In the genomic region with DNA sequence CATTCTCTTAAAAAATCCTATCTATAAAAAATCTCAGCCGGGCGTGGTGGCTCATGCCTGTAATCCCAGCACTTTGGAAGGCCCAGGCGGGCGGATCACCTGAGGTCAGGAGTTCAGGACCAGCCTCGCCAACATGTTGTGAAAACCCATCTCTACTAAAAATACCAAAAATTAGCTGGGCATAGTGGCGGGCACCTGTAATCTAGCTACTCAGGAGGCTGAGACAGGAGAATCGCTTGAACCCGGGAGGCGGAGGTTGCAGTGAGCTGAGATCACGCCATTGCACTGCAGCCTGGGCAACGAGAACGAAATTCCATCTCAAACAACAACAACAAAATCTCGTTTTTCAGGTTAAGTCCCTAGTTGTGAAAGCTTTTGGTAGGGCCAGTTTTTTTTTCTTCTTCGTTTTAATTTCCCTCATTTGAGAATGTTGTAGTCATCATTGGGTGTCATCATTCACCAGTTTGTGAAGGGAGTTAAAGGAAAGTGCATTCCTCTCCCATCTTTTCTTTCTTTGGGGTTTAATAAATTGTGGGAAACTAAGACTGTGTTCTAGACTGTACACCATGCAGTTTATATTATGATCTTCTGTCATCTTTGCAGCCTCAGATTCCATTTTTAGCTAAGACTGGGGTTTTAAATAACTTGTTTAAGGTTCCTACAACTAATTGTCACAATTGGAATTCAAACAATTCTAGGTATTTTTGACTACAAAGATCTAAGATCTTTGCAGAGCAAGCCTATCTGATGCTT, we compare ENCODE assay signal across 18 cellular contexts. TPM values are rescaled to one million over a fixed set of nuclear protein-coding genes. Genes with fewer than 3 reads are reported as not detected.
DNase-seq lines count a peak whose midpoint lies in the region; ATAC-seq and TF ChIP-seq lines count a peak whose summit lies in the region.
"Had no signal": no experiment of that assay in that cellular context is flagged by ENCODE, and none has a peak within 500 bp of the region (broad histone marks: within the 10 kb centered on the region; RNA-seq: fewer than 3 reads in every experiment).

No MANE protein-coding gene starts in this region.

- no peak overlapping the region for H3K4me2 ChIP-seq in GM23338
- no peak overlapping the region for H3K4me2 ChIP-seq in mesendoderm (ENCODE audit: low read length)
- H3K4me2 ChIP-seq: A549 had no signal

- H3K27ac Mint-ChIP-seq in GM23338 = peak overlapping the region; percentile 84
- H3K27ac Mint-ChIP-seq: IgD-negative memory B cell had no signal

- H3K4me3 ChIP-seq in AG10803 (ENCODE audit: low read length) (no peak overlapping the region), GM23338 (no peak overlapping the region), mesendoderm (ENCODE audit: low read length) (no peak overlapping the region)
- H3K4me3 ChIP-seq: A549 had no signal

- DNase-seq in AG10803 (ENCODE audit: low read depth) (peak; percentile 35), GM23338 (ENCODE audit: low spot score) (no peak), KBM-7 (peak; percentile 43), mesendoderm (peak; percentile 56), NCI-H69 (lab: John Stamatoyannopoulos, UW) (no peak), SW480 (ENCODE audit: low spot score) (no peak), HPDE6-E6E7 (ENCODE audit: extremely low spot score) (no peak)
- no peak for DNase-seq in stimulated activated CD4-positive, alpha-beta T cell treated with anti-CD3 and anti-CD28 coated beads, Interleukin-4, amount 100 ng/mL, for 24 hours
- DNase-seq: C1 segment of cervical spinal cord, HCEC 1CT, NCI-H187, NCI-H524, PC-3, RPMI8226, SHP77 treated with DMSO at 0.1 percent for 48 hours, T-helper 1 cell had no signal

- no peak overlapping the region for H2AFZ ChIP-seq in GM23338

- H3K79me2 ChIP-seq in GM23338 (replicated peaks; ENCODE audit: insufficient read depth) (peaks cover 32% of the 10 kb centered on the region), mesendoderm (ENCODE audit: control insufficient read depth, insufficient read depth, low read length) (no peaks in the 10 kb centered on the region)

- peaks cover 2% of the 10 kb centered on the region for H3K27me3 Mint-ChIP-seq in GM23338 (ENCODE audit: insufficient read depth, low read depth, poor library complexity)
- H3K27me3 Mint-ChIP-seq: IgD-negative memory B cell had no signal

- peaks cover 18% of the 10 kb centered on the region for H3K4me1 Mint-ChIP-seq in GM23338

- H3K4me1 ChIP-seq in GM23338 (ENCODE audit: insufficient read depth) (peaks cover 5% of the 10 kb centered on the region), mesendoderm (ENCODE audit: control insufficient read depth, low read depth, low read length) (peaks cover 3% of the 10 kb centered on the region)

- H4K5ac ChIP-seq in mesendoderm (ENCODE audit: low read length) = no peak overlapping the region

- no peak for ATAC-seq in GM23338
- ATAC-seq: PC-3 had no signal

- peak overlapping the region; percentile 79 for H3K27ac ChIP-seq in GM23338 (ENCODE audit: low read depth)
- H3K27ac ChIP-seq in mesendoderm (ENCODE audit: low read depth, low read length) = no peak overlapping the region
- H3K27ac ChIP-seq: A549 had no signal

- no peak overlapping the region for H2BK5ac ChIP-seq in mesendoderm (ENCODE audit: low read length)

- no peak overlapping the region for H3K9ac ChIP-seq in mesendoderm (ENCODE audit: low read length)

- no peaks in the 10 kb centered on the region for H3K27me3 ChIP-seq in GM23338 (ENCODE audit: insufficient read depth)
- H3K27me3 ChIP-seq in mesendoderm (ENCODE audit: insufficient read depth, low read length, poor library complexity) = no peaks in the 10 kb centered on the region

- H3F3A ChIP-seq in GM23338 (replicated peaks; ENCODE audit: low read depth) = peaks cover 10% of the 10 kb centered on the region; the same call in 1 of the 2 replicates

- no peaks in the 10 kb centered on the region for H3K9me3 Mint-ChIP-seq in GM23338
- H3K9me3 Mint-ChIP-seq: IgD-negative memory B cell had no signal

- in situ Hi-C loops in KBM-7 (cut with MboI; ENCODE audit: low pct_unique_long_range_greater_than_20kb, low sequenced_read_pairs) = no loop called here

- H2BK120ac ChIP-seq in mesendoderm (ENCODE audit: low read depth, low read length) = no peak overlapping the region

- no peak overlapping the region for H3K56ac ChIP-seq in mesendoderm (ENCODE audit: low read length)

- no peak overlapping the region for H3K18ac ChIP-seq in mesendoderm (ENCODE audit: low read length)

- no peak overlapping the region for H3K4ac ChIP-seq in mesendoderm (ENCODE audit: low read depth, low read length)

- H2BK15ac ChIP-seq in mesendoderm (replicated peaks; ENCODE audit: low read depth) = no peak overlapping the region

- no peak overlapping the region for H2AK5ac ChIP-seq in mesendoderm (ENCODE audit: low read length)

- peaks cover 11% of the 10 kb centered on the region for H4K20me1 ChIP-seq in GM23338 (replicated peaks; ENCODE audit: insufficient read depth)

- H3K36me3 ChIP-seq in GM23338 (ENCODE audit: insufficient read depth) (peaks cover 55% of the 10 kb centered on the region), mesendoderm (ENCODE audit: control insufficient read depth, insufficient read depth, low read length) (peaks cover 4% of the 10 kb centered on the region)

- no CpG with 5 or more reads among the region's 14 CpGs for WGBS in mesendoderm (ENCODE audit: extremely low coverage, insufficient coverage, low lambda C conversion rate)

- peaks cover 76% of the 10 kb centered on the region for H3K36me3 Mint-ChIP-seq in GM23338 (ENCODE audit: low read depth)

- TF ChIP-seq CTCF in AG10803 (conservative IDR thresholded peaks at IDR 0.05; ENCODE audit: low read length) (no peak), GM23338 (conservative IDR thresholded peaks at IDR 0.05; ENCODE audit: low read depth in 2 of 2) (no peak)

- no peaks in the 10 kb centered on the region for H3K9me2 ChIP-seq in GM23338 (ENCODE audit: insufficient read depth)

- no peak overlapping the region for H4K8ac ChIP-seq in mesendoderm (ENCODE audit: low read depth, low read length)

- no peak overlapping the region for H3K23ac ChIP-seq in mesendoderm (ENCODE audit: low read length)

- H3K79me1 ChIP-seq in mesendoderm (ENCODE audit: low read length) = peaks cover 2% of the 10 kb centered on the region

- no peak overlapping the region for H3K4me3 Mint-ChIP-seq in GM23338
- H3K4me3 Mint-ChIP-seq: IgD-negative memory B cell had no signal

TF ChIP-seq in GM23338, 12 proteins besides CTCF, POLR2A, EP300 and RAD21:
- TF ChIP-seq POLR2AphosphoS5 (IDR thresholded peaks at IDR 0.05; ENCODE audit: low read depth) = no peak
- no peak for TF ChIP-seq CREB1 (CRISPR knock-in tag; IDR thresholded peaks at IDR 0.05; ENCODE audit: low read depth)
- TF ChIP-seq, protein P1, sequence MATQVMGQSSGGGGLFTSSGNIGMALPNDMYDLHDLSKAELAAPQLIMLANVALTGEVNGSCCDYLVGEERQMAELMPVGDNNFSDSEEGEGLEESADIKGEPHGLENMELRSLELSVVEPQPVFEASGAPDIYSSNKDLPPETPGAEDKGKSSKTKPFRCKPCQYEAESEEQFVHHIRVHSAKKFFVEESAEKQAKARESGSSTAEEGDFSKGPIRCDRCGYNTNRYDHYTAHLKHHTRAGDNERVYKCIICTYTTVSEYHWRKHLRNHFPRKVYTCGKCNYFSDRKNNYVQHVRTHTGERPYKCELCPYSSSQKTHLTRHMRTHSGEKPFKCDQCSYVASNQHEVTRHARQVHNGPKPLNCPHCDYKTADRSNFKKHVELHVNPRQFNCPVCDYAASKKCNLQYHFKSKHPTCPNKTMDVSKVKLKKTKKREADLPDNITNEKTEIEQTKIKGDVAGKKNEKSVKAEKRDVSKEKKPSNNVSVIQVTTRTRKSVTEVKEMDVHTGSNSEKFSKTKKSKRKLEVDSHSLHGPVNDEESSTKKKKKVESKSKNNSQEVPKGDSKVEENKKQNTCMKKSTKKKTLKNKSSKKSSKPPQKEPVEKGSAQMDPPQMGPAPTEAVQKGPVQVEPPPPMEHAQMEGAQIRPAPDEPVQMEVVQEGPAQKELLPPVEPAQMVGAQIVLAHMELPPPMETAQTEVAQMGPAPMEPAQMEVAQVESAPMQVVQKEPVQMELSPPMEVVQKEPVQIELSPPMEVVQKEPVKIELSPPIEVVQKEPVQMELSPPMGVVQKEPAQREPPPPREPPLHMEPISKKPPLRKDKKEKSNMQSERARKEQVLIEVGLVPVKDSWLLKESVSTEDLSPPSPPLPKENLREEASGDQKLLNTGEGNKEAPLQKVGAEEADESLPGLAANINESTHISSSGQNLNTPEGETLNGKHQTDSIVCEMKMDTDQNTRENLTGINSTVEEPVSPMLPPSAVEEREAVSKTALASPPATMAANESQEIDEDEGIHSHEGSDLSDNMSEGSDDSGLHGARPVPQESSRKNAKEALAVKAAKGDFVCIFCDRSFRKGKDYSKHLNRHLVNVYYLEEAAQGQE (IDR thresholded peaks at IDR 0.05; ENCODE audit: unreplicated experiment) = no peak
- TF ChIP-seq EZH2phosphoT487 (IDR thresholded peaks at IDR 0.05; ENCODE audit: unreplicated experiment) = no peak
- no peak for TF ChIP-seq STAT1 (IDR thresholded peaks at IDR 0.05; ENCODE audit: unreplicated experiment)
- no peak for TF ChIP-seq JUNB (IDR thresholded peaks at IDR 0.05; ENCODE audit: unreplicated experiment)
TF ChIP-seq in GM23338: peak in this region for 0.

RNA-seq across cellular contexts. Expression of a gene that starts 23.9 kb away (rescaled TPM):
- 85.4 and 105 TPM in 2 replicates for total RNA-seq in GM23338 (2014; rRNA removed; shearing (Covaris generic))
- 136 and 160 TPM in 2 replicates for polyA plus RNA-seq in GM23338 (2016; fragmentation: Nextera tagmentation; extraction: Ambion mirVana)
- polyA plus RNA-seq in mesendoderm (2013, experiment 1 of 2) = 75.7 TPM
- polyA plus RNA-seq in mesendoderm (2013, experiment 2 of 2) = 76.8 TPM

Comparison
In these comparisons a context has a peak if more than half of its experiments do, and no peak if none do; other contexts are left out.
1. DNase-seq: peak in AG10803 (single experiment), KBM-7 (single experiment) and mesendoderm (single experiment); none in GM23338 (single experiment), NCI-H69 (single experiment), SW480 (single experiment), stimulated activated CD4-positive, alpha-beta T cell treated with anti-CD3 and anti-CD28 coated beads, Interleukin-4, amount 100 ng/mL, for 24 hours (single experiment) and HPDE6-E6E7 (single experiment).